Comparison of ENCODE assay signal across 11 cellular contexts in genomic region chr17:65278820-65279184, GRCh38.
"Had no signal": no experiment of that assay in that cellular context is flagged by ENCODE, and none has a peak within 500 bp of the region (broad histone marks: within the 10 kb centered on the region; RNA-seq: fewer than 3 reads in every experiment).

No MANE protein-coding gene starts in this region.

- H3K4me3 ChIP-seq: heart right ventricle, lung had no signal

- H3K9me3 ChIP-seq: neutrophil, thoracic aorta had no signal

- FAIRE-seq: kidney had no signal

- H3K36me3 ChIP-seq: heart right ventricle, neutrophil, thoracic aorta had no signal

- ATAC-seq: activated naive CD8-positive, alpha-beta T cell treated with anti-CD3 and anti-CD28 coated beads, Interleukin-2, amount 50 U/mL, for 24 hours had no signal

- H3K27ac ChIP-seq: heart right ventricle, neutrophil had no signal

- DNase-seq: activated gamma-delta T cell, cerebellar nuclear complex, cortex of kidney, natural killer cell, T1000 had no signal
